33 cellular contexts compared by ENCODE assay signal in the genomic region with DNA sequence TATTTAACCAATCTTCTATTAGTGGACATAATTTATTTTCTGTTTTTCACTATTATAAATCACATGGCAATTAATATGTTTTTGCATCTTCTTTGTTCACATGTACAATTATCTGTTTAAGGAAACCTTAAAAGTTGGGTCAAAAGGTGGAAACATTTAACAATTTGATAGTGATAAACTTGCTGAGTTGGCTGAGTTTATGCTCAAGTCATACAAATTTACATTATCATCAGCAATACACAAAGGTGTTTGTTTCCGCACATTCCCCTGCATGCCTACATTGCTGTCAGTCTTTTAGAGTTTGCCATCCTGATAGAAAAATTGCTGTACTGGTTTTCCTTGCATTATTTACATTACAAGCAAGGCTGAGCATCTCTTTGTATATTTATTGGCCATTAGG.
"Had no signal": no experiment of that assay in that cellular context is flagged by ENCODE, and none has a peak within 500 bp of the region (broad histone marks: within the 10 kb centered on the region; RNA-seq: fewer than 3 reads in every experiment).

No MANE protein-coding gene starts in this region.

- H3K27me3 ChIP-seq: ascending aorta, brain microvascular endothelial cell, dorsolateral prefrontal cortex had no signal

- FAIRE-seq: bronchial epithelial cell had no signal

- H3K4me3 ChIP-seq: ascending aorta, coronary artery had no signal

- H3K4me3 Mint-ChIP-seq: activated CD4-positive, alpha-beta memory T cell treated with anti-CD3 and anti-CD28 coated beads for 36 hours; activated CD4-positive, alpha-beta T cell treated with anti-CD3 and anti-CD28 coated beads for 36 hours; activated CD4-positive, alpha-beta T cell treated with anti-CD3 and anti-CD28 coated beads, Interleukin-2, amount 10 ng/mL, durations not matched to agents 24 days and 14 days; activated CD8-positive, alpha-beta memory T cell treated with anti-CD3 and anti-CD28 coated beads, Interleukin-2, amount 10 ng/mL, durations not matched to agents 7 days and 5 days; activated CD8-positive, alpha-beta T cell treated with anti-CD3 and anti-CD28 coated beads, Interleukin-2, amount 10 ng/mL, durations not matched to agents 7 days and 5 days; activated naive CD4-positive, alpha-beta T cell treated with anti-CD3 and anti-CD28 coated beads, Interleukin-2, amount 10 ng/mL, durations not matched to agents 7 days and 5 days; activated naive CD8-positive, alpha-beta T cell treated with anti-CD3 and anti-CD28 coated beads, Interleukin-2, amount 10 ng/mL, durations not matched to agents 7 days and 5 days; activated T-helper 1 cell treated with anti-CD3 and anti-CD28 coated beads, Interleukin-12 subunit alpha, Interleukin-12 subunit beta, Interleukin-2, Interleukin-4 antibody, amounts not matched to agents 30 ng/mL and 10 ng/mL and 1 ng/mL, durations not matched to agents 14 hours and 24 hours and 36 hours; central memory CD8-positive, alpha-beta T cell; dendritic cell treated with granulocyte-macrophage colony-stimulating factor and Interleukin-4, amounts not matched to agents 40 ng/mL and 50 ng/mL, for 4 days; endodermal cell; T-helper 17 cell; T-helper 2 cell treated with Interferon-gamma antibody and Interleukin-4, amounts not matched to agents 5 μg/mL and 100 μg/mL, for 36 hours had no signal

- H3K36me3 Mint-ChIP-seq: activated CD4-positive, alpha-beta memory T cell treated with anti-CD3 and anti-CD28 coated beads for 36 hours; activated naive CD4-positive, alpha-beta T cell treated with anti-CD3 and anti-CD28 coated beads, Interleukin-2, amount 10 ng/mL, durations not matched to agents 7 days and 5 days; activated naive CD4-positive, alpha-beta T cell treated with anti-CD3 and anti-CD28 coated beads, Interleukin-2, amount 50 U/mL, for 72 hours; activated naive CD8-positive, alpha-beta T cell treated with anti-CD3 and anti-CD28 coated beads, Interleukin-2, amount 10 ng/mL, durations not matched to agents 7 days and 5 days had no signal

- DNase-seq: activated CD4-positive, alpha-beta memory T cell treated with anti-CD3 and anti-CD28 coated beads for 36 hours; activated CD4-positive, alpha-beta T cell treated with anti-CD3 and anti-CD28 coated beads for 36 hours; activated CD4-positive, alpha-beta T cell treated with anti-CD3 and anti-CD28 coated beads, Interleukin-2, amount 10 ng/mL, durations not matched to agents 24 days and 14 days; activated CD4-positive, CD25-positive, alpha-beta regulatory T cell; activated CD4-positive, CD25-positive, alpha-beta regulatory T cell treated with anti-CD3 and anti-CD28 coated beads, Interleukin-2, amount 50 U/mL, for 72 hours; activated CD8-positive, alpha-beta memory T cell treated with anti-CD3 and anti-CD28 coated beads, Interleukin-2, amount 10 ng/mL, durations not matched to agents 7 days and 5 days; activated CD8-positive, alpha-beta memory T cell treated with anti-CD3 and anti-CD28 coated beads, Interleukin-2, amount 50 U/mL, for 4 hours; activated CD8-positive, alpha-beta T cell treated with anti-CD3 and anti-CD28 coated beads, Interleukin-2, amount 10 ng/mL, durations not matched to agents 7 days and 5 days; activated effector memory CD4-positive, alpha-beta T cell treated with anti-CD3 and anti-CD28 coated beads, Interleukin-2, amount 50 U/mL, for 16 hours; activated naive CD4-positive, alpha-beta T cell; activated naive CD4-positive, alpha-beta T cell treated with anti-CD3 and anti-CD28 coated beads, Interleukin-2, amount 10 ng/mL, durations not matched to agents 7 days and 5 days; activated naive CD8-positive, alpha-beta T cell treated with anti-CD3 and anti-CD28 coated beads, Interleukin-2, amount 10 ng/mL, durations not matched to agents 7 days and 5 days; activated T-cell treated with anti-CD3 and anti-CD28 coated beads, Interleukin-2, amount 50 U/mL, for 1 hour; activated T-cell treated with anti-CD3 and anti-CD28 coated beads, Interleukin-2, amount 50 U/mL, for 48 hours; brain microvascular endothelial cell; dorsolateral prefrontal cortex; effector memory CD4-positive, alpha-beta T cell; endodermal cell; foreskin fibroblast; head of caudate nucleus; T-helper 1 cell; T-helper 17 cell; T1000 had no signal

- H3K27me3 Mint-ChIP-seq: central memory CD8-positive, alpha-beta T cell; dendritic cell treated with granulocyte-macrophage colony-stimulating factor and Interleukin-4, amounts not matched to agents 40 ng/mL and 50 ng/mL, for 4 days had no signal

- H3K36me3 ChIP-seq: ascending aorta, brain microvascular endothelial cell had no signal

- H3K4me1 ChIP-seq: ascending aorta had no signal

- H3K9me3 ChIP-seq: ascending aorta had no signal

- ATAC-seq: activated CD4-positive, alpha-beta T cell treated with anti-CD3 and anti-CD28 coated beads for 36 hours; activated CD8-positive, alpha-beta memory T cell treated with anti-CD3 and anti-CD28 coated beads, Interleukin-2, amount 10 ng/mL, durations not matched to agents 7 days and 5 days; activated CD8-positive, alpha-beta T cell treated with anti-CD3 and anti-CD28 coated beads, Interleukin-2, amount 10 ng/mL, durations not matched to agents 7 days and 5 days; activated naive CD4-positive, alpha-beta T cell treated with anti-CD3 and anti-CD28 coated beads, Interleukin-2, amount 50 U/mL, for 72 hours; esophagus mucosa; T-helper 17 cell had no signal

- H3K27ac ChIP-seq: ascending aorta, brain microvascular endothelial cell, coronary artery, dorsolateral prefrontal cortex had no signal

- H3K9me3 Mint-ChIP-seq: activated CD4-positive, alpha-beta memory T cell treated with anti-CD3 and anti-CD28 coated beads for 36 hours; activated CD4-positive, alpha-beta T cell treated with anti-CD3 and anti-CD28 coated beads, Interleukin-2, amount 10 ng/mL, durations not matched to agents 24 days and 14 days; activated naive CD4-positive, alpha-beta T cell treated with anti-CD3 and anti-CD28 coated beads, Interleukin-2, amount 10 ng/mL, durations not matched to agents 7 days and 5 days; activated naive CD4-positive, alpha-beta T cell treated with anti-CD3 and anti-CD28 coated beads, Interleukin-2, amount 50 U/mL, for 72 hours; activated naive CD8-positive, alpha-beta T cell treated with anti-CD3 and anti-CD28 coated beads, Interleukin-2, amount 10 ng/mL, durations not matched to agents 7 days and 5 days; activated T-helper 1 cell treated with anti-CD3 and anti-CD28 coated beads, Interleukin-12 subunit alpha, Interleukin-12 subunit beta, Interleukin-2, Interleukin-4 antibody, amounts not matched to agents 30 ng/mL and 10 ng/mL and 1 ng/mL, durations not matched to agents 14 hours and 24 hours and 36 hours; activated T-helper 2 cell treated with anti-CD3 and anti-CD28 coated beads, Interferon-gamma antibody, Interleukin-2, Interleukin-4, amounts not matched to agents 10 μg/mL and 5 μg/mL and 100 μg/mL, durations not matched to agents 14 hours and 24 hours and 36 hours; central memory CD8-positive, alpha-beta T cell; dendritic cell treated with granulocyte-macrophage colony-stimulating factor and Interleukin-4, amounts not matched to agents 40 ng/mL and 50 ng/mL, for 4 days; endodermal cell; T-helper 2 cell treated with Interferon-gamma antibody and Interleukin-4, amounts not matched to agents 5 μg/mL and 100 μg/mL, for 36 hours had no signal

- H3K27ac Mint-ChIP-seq: activated CD4-positive, alpha-beta memory T cell treated with anti-CD3 and anti-CD28 coated beads for 36 hours; activated CD4-positive, alpha-beta T cell treated with anti-CD3 and anti-CD28 coated beads for 36 hours; activated CD4-positive, alpha-beta T cell treated with anti-CD3 and anti-CD28 coated beads, Interleukin-2, amount 10 ng/mL, durations not matched to agents 24 days and 14 days; activated CD8-positive, alpha-beta memory T cell treated with anti-CD3 and anti-CD28 coated beads, Interleukin-2, amount 10 ng/mL, durations not matched to agents 7 days and 5 days; activated CD8-positive, alpha-beta T cell treated with anti-CD3 and anti-CD28 coated beads, Interleukin-2, amount 10 ng/mL, durations not matched to agents 7 days and 5 days; activated naive CD4-positive, alpha-beta T cell treated with anti-CD3 and anti-CD28 coated beads, Interleukin-2, amount 10 ng/mL, durations not matched to agents 7 days and 5 days; activated naive CD4-positive, alpha-beta T cell treated with anti-CD3 and anti-CD28 coated beads, Interleukin-2, amount 50 U/mL, for 72 hours; activated naive CD8-positive, alpha-beta T cell treated with anti-CD3 and anti-CD28 coated beads, Interleukin-2, amount 10 ng/mL, durations not matched to agents 7 days and 5 days; activated T-helper 1 cell treated with anti-CD3 and anti-CD28 coated beads, Interleukin-12 subunit alpha, Interleukin-12 subunit beta, Interleukin-2, Interleukin-4 antibody, amounts not matched to agents 30 ng/mL and 10 ng/mL and 1 ng/mL, durations not matched to agents 14 hours and 24 hours and 36 hours; activated T-helper 2 cell treated with anti-CD3 and anti-CD28 coated beads, Interferon-gamma antibody, Interleukin-2, Interleukin-4, amounts not matched to agents 10 μg/mL and 5 μg/mL and 100 μg/mL, durations not matched to agents 14 hours and 24 hours and 36 hours; dendritic cell treated with granulocyte-macrophage colony-stimulating factor and Interleukin-4, amounts not matched to agents 40 ng/mL and 50 ng/mL, for 4 days; endodermal cell; T-helper 17 cell; T-helper 2 cell treated with Interferon-gamma antibody and Interleukin-4, amounts not matched to agents 5 μg/mL and 100 μg/mL, for 36 hours had no signal
